12 cellular contexts compared by ENCODE assay signal in genomic region chr7:33038639-33039038, GRCh38.
DNase-seq lines count a peak whose midpoint lies in the region; ATAC-seq lines count a peak whose summit lies in the region.
"Had no signal": no experiment of that assay in that cellular context is flagged by ENCODE, and none has a peak within 500 bp of the region (broad histone marks: within the 10 kb centered on the region; RNA-seq: fewer than 3 reads in every experiment).

No MANE protein-coding gene starts in this region.

- no peak for DNase-seq in stimulated activated naive CD8-positive, alpha-beta T cell treated with anti-CD3 and anti-CD28 coated beads, Interleukin-15, Interleukin-2, amounts not matched to agents 100 U/mL and 50 U/mL, for 24 hours
- no peak for DNase-seq in activated naive CD8-positive, alpha-beta T cell treated with anti-CD3 and anti-CD28 coated beads, Interleukin-2, amount 50 U/mL, for 24 hours
- DNase-seq in D341Med (ENCODE audit: low spot score) (no peak), HCEC 1CT (no peak)
- DNase-seq: amygdala, nephron progenitor cell, T-helper 9 cell had no signal

- H3K36me3 ChIP-seq in mucosa of rectum (ENCODE audit: control insufficient read depth in 2 of 2, insufficient read depth in 2 of 2, low read length in 2 of 2) = peaks cover 0 to 3% of the 10 kb centered on the region in 2 donors

- H3K27me3 ChIP-seq in mucosa of rectum (ENCODE audit: control insufficient read depth in 2 of 2, insufficient read depth in 2 of 2, low read length in 2 of 2) = no peaks in the 10 kb centered on the region

- H3K27ac ChIP-seq in mucosa of rectum (ENCODE audit: low read depth in 2 of 2, low read length in 2 of 2) = peak overlapping the region in 1 of 2 donors; percentile 78

- H3K4me1 ChIP-seq in mucosa of rectum (ENCODE audit: control insufficient read depth in 2 of 2, insufficient read depth in 2 of 2, low read length in 2 of 2) = peaks cover 0 to 31% of the 10 kb centered on the region in 2 donors

- no peaks in the 10 kb centered on the region for H3K27me3 Mint-ChIP-seq in stimulated activated naive CD8-positive, alpha-beta T cell treated with anti-CD3 and anti-CD28 coated beads, Interleukin-15, Interleukin-2, amounts not matched to agents 100 ng/mL and 50 ng/mL, for 24 hours
- H3K27me3 Mint-ChIP-seq in activated naive CD8-positive, alpha-beta T cell treated with anti-CD3 and anti-CD28 coated beads, Interleukin-2, amount 50 U/mL, for 24 hours = no peaks in the 10 kb centered on the region

- no peak for ATAC-seq in stimulated activated naive CD8-positive, alpha-beta T cell treated with anti-CD3 and anti-CD28 coated beads, Interleukin-15, Interleukin-2, amounts not matched to agents 100 U/mL and 50 U/mL, for 24 hours
- no peak for ATAC-seq in activated naive CD8-positive, alpha-beta T cell treated with anti-CD3 and anti-CD28 coated beads, Interleukin-2, amount 50 U/mL, for 24 hours
- ATAC-seq in HG03108 (IDR thresholded peaks at IDR 0.05; ENCODE audit: unreplicated experiment) = no peak
- no peak for ATAC-seq in HG02885 (IDR thresholded peaks at IDR 0.05; ENCODE audit: poor library complexity, unreplicated experiment)
- ATAC-seq: K562 had no signal

- H3K4me3 Mint-ChIP-seq in stimulated activated naive CD8-positive, alpha-beta T cell treated with anti-CD3 and anti-CD28 coated beads, Interleukin-15, Interleukin-2, amounts not matched to agents 100 ng/mL and 50 ng/mL, for 24 hours = peak overlapping the region; percentile 78
- peak overlapping the region; percentile 81 for H3K4me3 Mint-ChIP-seq in activated naive CD8-positive, alpha-beta T cell treated with anti-CD3 and anti-CD28 coated beads, Interleukin-2, amount 50 U/mL, for 24 hours
- H3K4me3 Mint-ChIP-seq: nephron progenitor cell had no signal

- H3K27ac Mint-ChIP-seq in stimulated activated naive CD8-positive, alpha-beta T cell treated with anti-CD3 and anti-CD28 coated beads, Interleukin-15, Interleukin-2, amounts not matched to agents 100 ng/mL and 50 ng/mL, for 24 hours = peak overlapping the region; percentile 83
- peak overlapping the region; percentile 64 for H3K27ac Mint-ChIP-seq in activated naive CD8-positive, alpha-beta T cell treated with anti-CD3 and anti-CD28 coated beads, Interleukin-2, amount 50 U/mL, for 24 hours
- H3K27ac Mint-ChIP-seq: nephron progenitor cell had no signal

- peak overlapping the region; percentile 69 to 72 for H3K4me3 ChIP-seq in mucosa of rectum (ENCODE audit: low read length in 2 of 2)
- H3K4me3 ChIP-seq: K562 had no signal

- peaks cover 13% of the 10 kb centered on the region for H3K36me3 Mint-ChIP-seq in stimulated activated naive CD8-positive, alpha-beta T cell treated with anti-CD3 and anti-CD28 coated beads, Interleukin-15, Interleukin-2, amounts not matched to agents 100 ng/mL and 50 ng/mL, for 24 hours (ENCODE audit: low read depth)
- H3K36me3 Mint-ChIP-seq in activated naive CD8-positive, alpha-beta T cell treated with anti-CD3 and anti-CD28 coated beads, Interleukin-2, amount 50 U/mL, for 24 hours (ENCODE audit: low read depth) = peaks cover 13% of the 10 kb centered on the region

- peaks cover 67% of the 10 kb centered on the region for H3K4me1 Mint-ChIP-seq in stimulated activated naive CD8-positive, alpha-beta T cell treated with anti-CD3 and anti-CD28 coated beads, Interleukin-15, Interleukin-2, amounts not matched to agents 100 ng/mL and 50 ng/mL, for 24 hours (ENCODE audit: low read depth)
- peaks cover 58% of the 10 kb centered on the region for H3K4me1 Mint-ChIP-seq in activated naive CD8-positive, alpha-beta T cell treated with anti-CD3 and anti-CD28 coated beads, Interleukin-2, amount 50 U/mL, for 24 hours

- no peaks in the 10 kb centered on the region for H3K9me3 Mint-ChIP-seq in stimulated activated naive CD8-positive, alpha-beta T cell treated with anti-CD3 and anti-CD28 coated beads, Interleukin-15, Interleukin-2, amounts not matched to agents 100 ng/mL and 50 ng/mL, for 24 hours
- no peaks in the 10 kb centered on the region for H3K9me3 Mint-ChIP-seq in activated naive CD8-positive, alpha-beta T cell treated with anti-CD3 and anti-CD28 coated beads, Interleukin-2, amount 50 U/mL, for 24 hours
- H3K9me3 Mint-ChIP-seq: nephron progenitor cell had no signal

- no peaks in the 10 kb centered on the region for H3K9me3 ChIP-seq in mucosa of rectum (ENCODE audit: control insufficient read depth in 2 of 2, low read length in 2 of 2)

- peak overlapping the region; percentile 20 to 61 for H3K9ac ChIP-seq in mucosa of rectum (ENCODE audit: low read depth in 1 of 2, low read length in 2 of 2)
